Comparison of ENCODE assay signal across 8 cellular contexts in the genomic region with DNA sequence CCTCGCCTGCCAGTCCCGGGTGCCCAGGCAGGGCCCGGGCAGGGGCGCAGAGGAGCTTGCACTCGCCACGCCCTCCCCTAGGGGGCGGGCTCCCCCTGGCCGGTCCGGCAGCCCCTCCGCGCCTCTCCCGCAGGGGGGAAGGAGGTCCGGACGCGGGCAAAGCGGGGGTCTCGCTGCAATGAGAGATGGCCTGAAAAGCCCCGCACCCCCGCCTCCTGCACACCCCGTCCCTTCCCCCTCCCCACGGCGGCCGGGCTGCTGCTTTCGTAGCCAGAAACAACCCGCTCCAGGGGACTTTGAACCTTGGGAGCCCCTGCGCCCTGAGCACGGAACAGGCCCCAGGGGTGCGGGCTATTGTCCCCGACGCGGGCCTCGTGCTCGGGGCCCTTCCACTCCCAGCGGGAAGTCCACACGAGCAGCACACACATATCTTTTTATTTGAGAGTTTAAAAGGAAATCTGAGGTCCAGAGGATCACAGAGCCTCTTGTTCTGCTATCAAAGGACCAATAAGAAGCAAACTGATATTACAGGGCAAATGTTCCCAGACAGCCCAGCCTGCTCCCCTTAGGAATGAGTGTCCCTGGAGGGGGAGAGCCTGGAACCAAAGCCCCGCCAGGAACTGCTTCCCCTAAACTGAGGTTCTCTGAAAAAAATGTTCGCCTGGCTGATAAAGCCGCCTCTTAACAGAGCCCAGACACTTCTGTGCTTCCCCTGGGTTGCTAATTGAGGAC. TPM values are rescaled to one million over a fixed set of nuclear protein-coding genes. Genes with fewer than 3 reads are reported as not detected.
DNase-seq lines count a peak whose midpoint lies in the region; ATAC-seq, FAIRE-seq and TF ChIP-seq lines count a peak whose summit lies in the region.

No MANE protein-coding gene starts in this region.

- peak overlapping the region in 4 of 6 donors; percentile 10 to 78 (median 40) for H3K27ac Mint-ChIP-seq in naive B cell

- H3K4me1 ChIP-seq in HUES64 (ENCODE audit: insufficient read depth, low read length) (0 out of 2 replicates have a peak, but pooled peaks cover 6% of the 10 kb centered on the region), endothelial cell of umbilical vein (ENCODE audit: control insufficient read depth, extremely low read depth, insufficient read depth, low read length) (peaks cover 11% of the 10 kb centered on the region), uterus (peaks cover 0 to 25% of the 10 kb centered on the region in 2 donors)

- CTCF ChIA-PET in endothelial cell of umbilical vein (lab: Charles Lee), result interaction anchor here (0.5 to 2.7 kb wide), 37 partner anchors 8 to 279 kb away, joined by 3 to 26 read pairs (median 4); partner anchors contain the start of gene CBX8

- TF ChIP-seq POLR2A in endothelial cell of umbilical vein (IDR thresholded peaks at IDR 0.05; ENCODE audit: low read depth, low read length) (no peak), uterus (IDR thresholded peaks at IDR 0.05) (no peak)

- no peaks in the 10 kb centered on the region; the same call in 1 of the 2 replicates for H3K9me3 ChIP-seq in HUES64 (ENCODE audit: insufficient read depth, low read depth, low read length)
- no peaks in the 10 kb centered on the region for H3K9me3 ChIP-seq in endothelial cell of umbilical vein (replicated peaks; ENCODE audit: control insufficient read depth, insufficient read depth, low read length)
- no peaks in the 10 kb centered on the region for H3K9me3 ChIP-seq in uterus

- H3K36me3 ChIP-seq in HUES64 (ENCODE audit: insufficient read depth, low read length), result no peaks in the 10 kb centered on the region
- no peaks in the 10 kb centered on the region for H3K36me3 ChIP-seq in endothelial cell of umbilical vein (ENCODE audit: control insufficient read depth in 2 of 2, extremely low read depth in 1 of 2, insufficient read depth in 2 of 2, low read length in 2 of 2)
- H3K36me3 ChIP-seq in uterus, result no peaks in the 10 kb centered on the region

- peaks cover 12 to 49% (median 24%) of the 10 kb centered on the region in 3 donors for H3K4me1 Mint-ChIP-seq in naive B cell

- H2AFZ ChIP-seq in endothelial cell of umbilical vein (ENCODE audit: low read depth, low read length), result no peak overlapping the region

- H3K9me1 ChIP-seq in endothelial cell of umbilical vein (replicated peaks; ENCODE audit: control insufficient read depth, extremely low read depth, insufficient read depth, low read length), result no peaks in the 10 kb centered on the region

- H4K20me1 ChIP-seq in endothelial cell of umbilical vein (replicated peaks; ENCODE audit: control insufficient read depth, extremely low read depth, insufficient read depth, low read length), result no peaks in the 10 kb centered on the region

- dilution Hi-C loops in endothelial cell of umbilical vein (cut with MboI; ENCODE audit: extremely low pct_ligation_motif_present, low sequenced_read_pairs), result no loop called here

- H3K36me3 Mint-ChIP-seq in naive B cell, result no peaks in the 10 kb centered on the region

- H3K27ac ChIP-seq in HUES64 (ENCODE audit: low read depth, low read length) (no peak overlapping the region), endothelial cell of umbilical vein (ENCODE audit: insufficient read depth, low read depth, low read length) (no peak overlapping the region), uterus (peak overlapping the region; percentile 29 to 67)

- peak; percentile 34 for DNase-seq in DMS53 treated with DMSO at 0.1 percent for 48 hours (lab: John Stamatoyannopoulos, UW; ENCODE audit: unreplicated experiment)
- peak; percentile 42 to 46 for DNase-seq in activated CD4-positive, alpha-beta T cell treated with anti-CD3 and anti-CD28 coated beads for 4 hours
- DNase-seq in endothelial cell of umbilical vein (ENCODE audit: low read depth, low spot score), result no peak
- DNase-seq in naive B cell, result peak; percentile 64
- DNase-seq in uterus, result peak in 1 of 2 donors; percentile 48
- no peak for DNase-seq in NCI-H1105 (lab: John Stamatoyannopoulos, UW)
- no peak for DNase-seq in effector CD4-positive, alpha-beta T cell

- no peak overlapping the region for H3K4me2 ChIP-seq in endothelial cell of umbilical vein (ENCODE audit: insufficient read depth, low read length)

- H3K79me2 ChIP-seq in endothelial cell of umbilical vein (ENCODE audit: control insufficient read depth, insufficient read depth, low read length), result no peaks in the 10 kb centered on the region

- peak; percentile 70 for FAIRE-seq in endothelial cell of umbilical vein (lab: Jason Lieb, UNC)

- peaks cover 85% of the 10 kb centered on the region for H3K27me3 ChIP-seq in HUES64 (ENCODE audit: insufficient read depth, low read length)
- H3K27me3 ChIP-seq in endothelial cell of umbilical vein (ENCODE audit: control insufficient read depth in 2 of 2, insufficient read depth in 2 of 2, low read length in 2 of 2), result peaks cover 37 to 48% of the 10 kb centered on the region in 2 experiments
- peaks cover 23 to 40% of the 10 kb centered on the region in 2 donors for H3K27me3 ChIP-seq in uterus

- intact Hi-C loops in endothelial cell of umbilical vein (cut with micrococcal nuclease) (loop anchor here (5.0 kb wide), 1 partner anchor 87 kb away; no protein-coding TSS in a partner anchor), uterus (cut with DNase I; ENCODE audit: low total_unique reads) (loop anchor here (5.0 to 10.0 kb wide), 2 partner anchors 53 to 130 kb away; no protein-coding TSS in a partner anchor)

- ATAC-seq in naive B cell (ENCODE audit: low read depth in 2 of 2), result peak; percentile 61 to 74

- peaks cover 0 to 2% (median 0%) of the 10 kb centered on the region in 7 donors for H3K9me3 Mint-ChIP-seq in naive B cell

- H3K9ac ChIP-seq in HUES64 (ENCODE audit: low read depth, low read length), result no peak overlapping the region
- H3K9ac ChIP-seq in endothelial cell of umbilical vein (replicated peaks; ENCODE audit: extremely low read depth, insufficient read depth, low read length), result no peak overlapping the region

- peaks cover 41 to 63% (median 47%) of the 10 kb centered on the region in 3 donors for H3K27me3 Mint-ChIP-seq in naive B cell

- 6% methylated on average over 38 of the region's 38 CpGs for WGBS in HUES64

- BruUV-seq in endothelial cell of umbilical vein (replicated peaks; lab: Mats Ljungman, UMichigan), result no TSS peak

- peak; percentile 56 to 88 for TF ChIP-seq CTCF in endothelial cell of umbilical vein (IDR thresholded peaks at IDR 0.05; ENCODE audit: extremely low read depth in 1 of 2, insufficient read depth in 1 of 2, low read depth in 1 of 2, low read length in 2 of 2)
- peak; percentile 49 to 68 (median 62) for TF ChIP-seq CTCF in uterus (IDR thresholded peaks at IDR 0.05)

- H3K4me3 ChIP-seq in HUES64 (ENCODE audit: low read length) (peak overlapping the region; percentile 29), endothelial cell of umbilical vein (replicated peaks in 1 of 3; ENCODE audit: insufficient read depth in 1 of 3, low read depth in 1 of 3, low read length in 3 of 3) (no peak overlapping the region), uterus (peak overlapping the region; percentile 41 to 53)

- POLR2A ChIA-PET in endothelial cell of umbilical vein (lab: Charles Lee), result interaction anchor here (1.0 kb wide), 1 partner anchor 12 kb away, joined by 4 read pairs; no protein-coding TSS in a partner anchor

- peak overlapping the region; percentile 9 to 97 (median 66) for H3K4me3 Mint-ChIP-seq in naive B cell

TF ChIP-seq in endothelial cell of umbilical vein, 7 proteins besides CTCF, POLR2A, EP300 and RAD21:
- TF ChIP-seq POLR2AphosphoS5 (IDR thresholded peaks at IDR 0.05; ENCODE audit: insufficient read depth, low read depth, low read length), result no peak
- TF ChIP-seq FOS (IDR thresholded peaks at IDR 0.05; ENCODE audit: borderline replicate concordance, insufficient read depth, low read length), result no peak
- TF ChIP-seq JUN (IDR thresholded peaks at IDR 0.05; ENCODE audit: borderline replicate concordance, insufficient read depth, insufficient read length, low read depth), result no peak

RNA-seq across cellular contexts. Expression of gene CBX4, which starts 5.8 kb away (rescaled TPM):
- polyA plus RNA-seq in HUES64 (2013, experiment 1 of 2), result 2.3 TPM
- polyA plus RNA-seq in HUES64 (2013, experiment 2 of 2), result 2.5 TPM
- total RNA-seq in endothelial cell of umbilical vein (12.3 TPM in 2 replicates), uterus (1 to 10 TPM in 2 of 4 donors, under 1 TPM in 2; 0.26 to 8.4 (median 3.5) TPM)
- polyA plus RNA-seq in endothelial cell of umbilical vein (7.0 and 9.3 TPM in 2 replicates), naive B cell (ENCODE audit: low read depth in 6 of 6) (10 to 100 TPM in 2 of 6 donors, 1 to 10 TPM in 4; 3.3 to 17.1 (median 9.6) TPM)
- polyA plus RNA-seq in endothelial cell of umbilical vein (2011; cell fraction: cytosol; rRNA removed), result 3.9 and 5.3 TPM in 2 replicates
- 4.6 and 5.5 TPM in 2 replicates for polyA plus RNA-seq in endothelial cell of umbilical vein (2011; cell fraction: nucleus; rRNA removed)
- polyA plus RNA-seq in endothelial cell of umbilical vein (2012), result 3.4 and 5.9 TPM in 2 replicates
- 2.9 and 3.6 TPM in 2 replicates for polyA minus RNA-seq in endothelial cell of umbilical vein
- polyA minus RNA-seq in endothelial cell of umbilical vein (2011; cell fraction: cytosol; rRNA and poly(A)+ RNA removed), result 36.5 TPM
- polyA minus RNA-seq in endothelial cell of umbilical vein (2011; cell fraction: nucleus; rRNA and poly(A)+ RNA removed), result 2.4 and 3.1 TPM in 2 replicates

RNA-seq across cellular contexts. Expression of gene CBX8, which starts 48.2 kb away (rescaled TPM):
- 1.1 TPM for polyA plus RNA-seq in HUES64 (2013, experiment 1 of 2)
- 3.0 TPM for polyA plus RNA-seq in HUES64 (2013, experiment 2 of 2)
- total RNA-seq in endothelial cell of umbilical vein (3.1 TPM in 2 replicates), uterus (10 to 100 TPM in 1 of 4 donors, 1 to 10 TPM in 2, not detected in 1; 1.8 to 10.7 (median 2.6) TPM)
- polyA plus RNA-seq in endothelial cell of umbilical vein (0.49 and 0.69 TPM in 2 replicates), naive B cell (ENCODE audit: low read depth in 6 of 6) (1 to 10 TPM in 1 of 6 donors, under 1 TPM in 4, not detected in 1; 0.16 to 1.3 (median 0.58) TPM)
- 0.28 and 0.41 TPM in 2 replicates for polyA plus RNA-seq in endothelial cell of umbilical vein (2011; cell fraction: cytosol; rRNA removed)
- 0.40 and 1.1 TPM in 2 replicates for polyA plus RNA-seq in endothelial cell of umbilical vein (2011; cell fraction: nucleus; rRNA removed)
- polyA plus RNA-seq in endothelial cell of umbilical vein (2012), result 1.4 and 1.8 TPM in 2 replicates
- polyA minus RNA-seq in endothelial cell of umbilical vein, result 0.25 and 1.1 TPM in 2 replicates
- 2.4 TPM for polyA minus RNA-seq in endothelial cell of umbilical vein (2011; cell fraction: cytosol; rRNA and poly(A)+ RNA removed)
- 0.19 and 0.34 TPM in 2 replicates for polyA minus RNA-seq in endothelial cell of umbilical vein (2011; cell fraction: nucleus; rRNA and poly(A)+ RNA removed)

Comparison
In these comparisons a context has a peak if more than half of its experiments do, and no peak if none do; other contexts are left out.
1. DNase-seq: peak in DMS53 treated with DMSO at 0.1 percent for 48 hours (single experiment), activated CD4-positive, alpha-beta T cell treated with anti-CD3 and anti-CD28 coated beads for 4 hours (2 of 2) and naive B cell (single experiment); none in endothelial cell of umbilical vein (single experiment), NCI-H1105 (single experiment) and effector CD4-positive, alpha-beta T cell (single experiment).
2. H3K27ac ChIP-seq: peak in uterus (2 of 2); none in HUES64 (single experiment) and endothelial cell of umbilical vein (single experiment).
3. H3K4me3 ChIP-seq: peak in HUES64 (single experiment) and uterus (2 of 2); none in endothelial cell of umbilical vein (0 of 3).